10 cellular contexts compared by ENCODE assay signal in genomic region chr3:184567924-184568590, GRCh38. TPM values are rescaled to one million over a fixed set of nuclear protein-coding genes. Genes with fewer than 3 reads are reported as not detected.
DNase-seq lines count a peak whose midpoint lies in the region; ATAC-seq and TF ChIP-seq lines count a peak whose summit lies in the region.
"Had no signal": no experiment of that assay in that cellular context is flagged by ENCODE, and none has a peak within 500 bp of the region (broad histone marks: within the 10 kb centered on the region; RNA-seq: fewer than 3 reads in every experiment).

No MANE protein-coding gene starts in this region.

- WGBS in transverse colon (ENCODE audit: low coverage in 1 of 2), 2 donors = 33% methylated on average over 17 of the region's 17 CpGs; no CpG with 5 or more reads in 1 of the 2 donors

- no peaks in the 10 kb centered on the region for H3K9me3 Mint-ChIP-seq in activated naive CD4-positive, alpha-beta T cell treated with anti-CD3 and anti-CD28 coated beads for 36 hours
- H3K9me3 Mint-ChIP-seq in activated naive CD4-positive, alpha-beta T cell treated with anti-CD3 and anti-CD28 coated beads, Interleukin-2, amount 50 U/mL, for 72 hours = no peaks in the 10 kb centered on the region
- no peaks in the 10 kb centered on the region for H3K9me3 Mint-ChIP-seq in mesothelial cell of epicardium

- peaks cover 29% of the 10 kb centered on the region for H3K27me3 Mint-ChIP-seq in activated naive CD4-positive, alpha-beta T cell treated with anti-CD3 and anti-CD28 coated beads for 36 hours (ENCODE audit: low read depth)
- H3K27me3 Mint-ChIP-seq in mesothelial cell of epicardium (ENCODE audit: low read depth) = no peaks in the 10 kb centered on the region

- no peak for ATAC-seq in activated naive CD4-positive, alpha-beta T cell treated with anti-CD3 and anti-CD28 coated beads, Interleukin-2, amount 50 U/mL, for 72 hours
- ATAC-seq in GM19023 (IDR thresholded peaks at IDR 0.05; ENCODE audit: unreplicated experiment) = no peak

- no peaks in the 10 kb centered on the region for H3K36me3 ChIP-seq in transverse colon

- no peaks in the 10 kb centered on the region for H3K9me3 ChIP-seq in transverse colon

- H3K27ac Mint-ChIP-seq in activated naive CD4-positive, alpha-beta T cell treated with anti-CD3 and anti-CD28 coated beads for 36 hours = no peak overlapping the region
- H3K27ac Mint-ChIP-seq in activated naive CD4-positive, alpha-beta T cell treated with anti-CD3 and anti-CD28 coated beads, Interleukin-2, amount 50 U/mL, for 72 hours = no peak overlapping the region
- H3K27ac Mint-ChIP-seq in mesothelial cell of epicardium = peak overlapping the region; percentile 97
- H3K27ac Mint-ChIP-seq: CD4-positive, CD25-positive, alpha-beta regulatory T cell had no signal

- H3K36me3 Mint-ChIP-seq in activated naive CD4-positive, alpha-beta T cell treated with anti-CD3 and anti-CD28 coated beads for 36 hours (ENCODE audit: low read depth) = no peaks in the 10 kb centered on the region
- no peaks in the 10 kb centered on the region for H3K36me3 Mint-ChIP-seq in activated naive CD4-positive, alpha-beta T cell treated with anti-CD3 and anti-CD28 coated beads, Interleukin-2, amount 50 U/mL, for 72 hours
- H3K36me3 Mint-ChIP-seq in mesothelial cell of epicardium = peaks cover 18% of the 10 kb centered on the region
- H3K36me3 Mint-ChIP-seq: CD4-positive, CD25-positive, alpha-beta regulatory T cell had no signal

- TF ChIP-seq CTCF in mesothelial cell of epicardium (IDR thresholded peaks at IDR 0.05; ENCODE audit: unreplicated experiment) = no peak
- no peak for TF ChIP-seq CTCF in transverse colon (IDR thresholded peaks at IDR 0.05)

- TF ChIP-seq POLR2A in transverse colon (IDR thresholded peaks at IDR 0.05) = no peak

- H3K4me3 ChIP-seq in transverse colon = peak overlapping the region in 3 of 4 donors; percentile 35 to 55 (median 49)

- peak overlapping the region; percentile 6 for H3K4me3 Mint-ChIP-seq in activated naive CD4-positive, alpha-beta T cell treated with anti-CD3 and anti-CD28 coated beads for 36 hours
- peak overlapping the region; percentile 57 for H3K4me3 Mint-ChIP-seq in mesothelial cell of epicardium

- TF ChIP-seq EP300 in transverse colon (IDR thresholded peaks at IDR 0.05; ENCODE audit: low read depth) = no peak

- H3K4me1 Mint-ChIP-seq in activated naive CD4-positive, alpha-beta T cell treated with anti-CD3 and anti-CD28 coated beads for 36 hours (ENCODE audit: low read depth) = peaks cover 2% of the 10 kb centered on the region
- peaks cover 79% of the 10 kb centered on the region for H3K4me1 Mint-ChIP-seq in mesothelial cell of epicardium

- peak overlapping the region; percentile 76 to 88 (median 83) for H3K27ac ChIP-seq in transverse colon

- in situ Hi-C loops in transverse colon (cut with MboI; ENCODE audit: low pct_ligation_motif_present in 1 of 4, low pct_unique_long_range_greater_than_20kb in 1 of 4, low sequenced_read_pairs in 3 of 4) = no loop called here
- in situ Hi-C loops in G401 (cut with HindIII; ENCODE audit: low sequenced_read_pairs) = no loop called here

- H3K27me3 ChIP-seq in transverse colon = no peaks in the 10 kb centered on the region

- intact Hi-C loops in activated naive CD4-positive, alpha-beta T cell treated with anti-CD3 and anti-CD28 coated beads for 36 hours (cut with micrococcal nuclease) = no loop called here
- intact Hi-C loops in transverse colon (cut with DNase I; ENCODE audit: low total_unique reads) = no loop called here

- peaks cover 26 to 80% (median 58%) of the 10 kb centered on the region in 4 donors for H3K4me1 ChIP-seq in transverse colon

- CTCF ChIA-PET in activated naive CD4-positive, alpha-beta T cell treated with anti-CD3 and anti-CD28 coated beads for 36 hours (lab: Charles Lee) = interaction anchor here (0.6 kb wide), 1 partner anchor 620 kb away, joined by 3 read pairs; no protein-coding TSS in a partner anchor

- no peak for DNase-seq in activated naive CD4-positive, alpha-beta T cell treated with anti-CD3 and anti-CD28 coated beads for 36 hours
- DNase-seq in activated naive CD4-positive, alpha-beta T cell treated with anti-CD3 and anti-CD28 coated beads, Interleukin-2, amount 50 U/mL, for 72 hours (ENCODE audit: low spot score in 2 of 2) = no peak
- DNase-seq in cerebellar cortex (ENCODE audit: low spot score) (peak; percentile 43), mesothelial cell of epicardium (ENCODE audit: low spot score in 2 of 2, unreplicated experiment in 2 of 2) (peak in 1 of 2 experiments; percentile 49), transverse colon (no peak), NCI-H526 treated with DMSO at 0.1 percent for 48 hours (lab: John Stamatoyannopoulos, UW) (no peak), G401 (ENCODE audit: low spot score) (no peak)
- DNase-seq: activated effector memory CD4-positive, alpha-beta T cell treated with anti-CD3 and anti-CD28 coated beads, Interleukin-2, amount 50 U/mL, for 16 hours; CD4-positive, CD25-positive, alpha-beta regulatory T cell had no signal

RNA-seq across cellular contexts. Expression of gene EPHB3, which starts 6.5 kb away (rescaled TPM):
- total RNA-seq in activated naive CD4-positive, alpha-beta T cell treated with anti-CD3 and anti-CD28 coated beads for 36 hours = not detected
- total RNA-seq in activated naive CD4-positive, alpha-beta T cell treated with anti-CD3 and anti-CD28 coated beads, Interleukin-2, amount 50 U/mL, for 72 hours = under 1 TPM in 1 of 2 donors, not detected in 1; 0.19 TPM
- total RNA-seq in mesothelial cell of epicardium = 98.9 to 115 TPM (median 106 TPM) in 3 replicates
- total RNA-seq in transverse colon = 10 to 100 TPM in 1 of 4 donors, 1 to 10 TPM in 3; 4.1 to 17.7 (median 6.7) TPM
- 2.8 and 3.9 TPM in 2 replicates for total RNA-seq in G401 (2014; rRNA removed; shearing (Covaris generic))
- total RNA-seq: CD4-positive, CD25-positive, alpha-beta regulatory T cell had no signal
